ENCODE assay signal across 15 cellular contexts in genomic region chr1:156998840-156999239, GRCh38.
"Had no signal": no experiment of that assay in that cellular context is flagged by ENCODE, and none has a peak within 500 bp of the region (broad histone marks: within the 10 kb centered on the region; RNA-seq: fewer than 3 reads in every experiment).

No MANE protein-coding gene starts in this region.

- H3K4me2 ChIP-seq: neural progenitor cell had no signal

- H3K27me3 ChIP-seq: heart left ventricle, neural progenitor cell, ovary had no signal

- H3K9me3 ChIP-seq: heart left ventricle, ovary had no signal

- DNase-seq: effector CD4-positive, alpha-beta T cell; endodermal cell; heart left ventricle; hypothalamus; kidney glomerular epithelial cell; mammary epithelial cell; nucleus accumbens; ovary; right cardiac atrium; stimulated activated CD4-positive, alpha-beta T cell treated with anti-CD3 and anti-CD28 coated beads, Interleukin-12 subunit alpha, Interleukin-12 subunit beta, amount 100 ng/mL, for 4 hours; stimulated activated CD4-positive, alpha-beta T cell treated with anti-CD3 and anti-CD28 coated beads, Interleukin-2, amount 100 ng/mL, for 48 hours; stimulated activated naive CD4-positive, alpha-beta T cell treated with Interleukin-2 at 50 U/mL for 16 hours; trophoblast cell had no signal

- H3K36me3 ChIP-seq: heart left ventricle, neural progenitor cell, ovary had no signal

- H2AFZ ChIP-seq: neural progenitor cell had no signal

- H3K27ac ChIP-seq: coronary artery, heart left ventricle, neural progenitor cell, ovary had no signal

- H3K4me3 ChIP-seq: coronary artery, heart left ventricle, neural progenitor cell, ovary had no signal
